23 cellular contexts compared by ENCODE assay signal in the genomic region with DNA sequence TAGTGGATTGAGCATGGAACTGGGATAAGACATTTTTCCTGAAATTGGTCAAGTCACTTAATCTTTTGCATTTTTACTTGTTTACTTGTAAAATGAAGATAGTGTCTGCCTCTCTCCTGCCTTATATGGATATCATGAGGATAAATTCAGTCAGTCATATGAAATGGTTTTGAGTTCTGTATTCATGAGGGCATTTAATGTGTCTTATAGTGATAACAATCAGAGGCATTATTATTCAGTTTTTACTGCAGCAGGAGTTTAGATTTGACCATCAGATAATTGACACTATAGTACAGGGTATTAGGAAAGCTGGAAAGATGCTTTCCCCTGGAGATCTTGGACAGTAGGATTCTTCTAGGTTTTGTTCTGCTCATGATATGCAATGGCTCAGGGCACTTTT. TPM values are rescaled to one million over a fixed set of nuclear protein-coding genes. Genes with fewer than 3 reads are reported as not detected.
"Had no signal": no experiment of that assay in that cellular context is flagged by ENCODE, and none has a peak within 500 bp of the region (broad histone marks: within the 10 kb centered on the region; RNA-seq: fewer than 3 reads in every experiment).

No MANE protein-coding gene starts in this region.

- H3K79me2 ChIP-seq: parathyroid adenoma had no signal

- H3K27ac ChIP-seq: neural progenitor cell, ovary, parathyroid adenoma, psoas muscle, right lobe of liver, sigmoid colon, stomach, transverse colon, upper lobe of right lung, uterus had no signal

- ATAC-seq: naive thymus-derived CD4-positive, alpha-beta T cell; natural killer cell; psoas muscle; right cardiac atrium; right lobe of liver; stimulated activated effector memory CD8-positive, alpha-beta T cell treated with anti-CD3 and anti-CD28 coated beads, Interleukin-12 subunit alpha, Interleukin-12 subunit beta, amount 100 ng/mL, for 72 hours; stimulated activated naive B cell treated with anti-CD40 and anti-IgM and Interleukin-4, amounts not matched to agents 10 μg/mL and 1 μg/mL and 100 μg/mL, for 72 hours; upper lobe of right lung had no signal

- H2AFZ ChIP-seq: neural progenitor cell, parathyroid adenoma had no signal

- H3K9me3 ChIP-seq: ovary, psoas muscle, right lobe of liver, sigmoid colon, stomach, transverse colon, upper lobe of right lung, uterus had no signal

- H3K4me3 ChIP-seq: neural progenitor cell, ovary, psoas muscle, right lobe of liver, sigmoid colon, stomach, transverse colon, upper lobe of right lung, uterus had no signal

- H3K27me3 ChIP-seq: neural progenitor cell, ovary, right lobe of liver, sigmoid colon, stomach, transverse colon, upper lobe of right lung, uterus had no signal

- H3K36me3 ChIP-seq: neural progenitor cell, ovary, right lobe of liver, sigmoid colon, stomach, transverse colon, upper lobe of right lung, uterus had no signal

- H3K4me2 ChIP-seq: neural progenitor cell had no signal

- FAIRE-seq: small intestine had no signal

- DNase-seq: naive thymus-derived CD4-positive, alpha-beta T cell; natural killer cell; occipital lobe; ovary; posterior cingulate gyrus; psoas muscle; right cardiac atrium; right lobe of liver; sigmoid colon; small intestine; stimulated activated CD4-positive, alpha-beta T cell treated with anti-CD3 and anti-CD28 coated beads, Interleukin-15, amount 100 ng/mL, for 24 hours; stimulated activated CD4-positive, alpha-beta T cell treated with anti-CD3 and anti-CD28 coated beads, Interleukin-2, amount 100 ng/mL, for 24 hours; stimulated activated CD4-positive, alpha-beta T cell treated with anti-CD3 and anti-CD28 coated beads, Interleukin-2, amount 100 ng/mL, for 48 hours; stimulated activated CD4-positive, alpha-beta T cell treated with anti-CD3 and anti-CD28 coated beads, Interleukin-4, amount 100 ng/mL, for 24 hours; stimulated activated naive B cell treated with anti-CD40 and anti-IgM and Interleukin-4, amounts not matched to agents 10 μg/mL and 1 μg/mL and 100 μg/mL, for 72 hours; stimulated activated naive CD4-positive, alpha-beta T cell treated with Interleukin-2 at 50 U/mL for 16 hours; stomach; transverse colon; upper lobe of right lung; uterus had no signal

- H3K4me1 ChIP-seq: neural progenitor cell, parathyroid adenoma, psoas muscle, right lobe of liver, stomach, uterus had no signal

- H3K9ac ChIP-seq: neural progenitor cell, parathyroid adenoma had no signal

RNA-seq across cellular contexts. Expression of gene NPNT, which starts 26.0 kb away (rescaled TPM):
- total RNA-seq: naive thymus-derived CD4-positive, alpha-beta T cell; natural killer cell had no signal
- polyA plus RNA-seq: naive thymus-derived CD4-positive, alpha-beta T cell had no signal
